ENCODE assay signal across 1 cellular context in genomic region chrX:64188901-64189300, GRCh38.
TF ChIP-seq lines count a peak whose summit lies in the region.

No MANE protein-coding gene starts in this region.

TF ChIP-seq in HepG2, 621 proteins besides CTCF, POLR2A, EP300 and RAD21 (continued from another document):
- TF ChIP-seq, protein P1, sequence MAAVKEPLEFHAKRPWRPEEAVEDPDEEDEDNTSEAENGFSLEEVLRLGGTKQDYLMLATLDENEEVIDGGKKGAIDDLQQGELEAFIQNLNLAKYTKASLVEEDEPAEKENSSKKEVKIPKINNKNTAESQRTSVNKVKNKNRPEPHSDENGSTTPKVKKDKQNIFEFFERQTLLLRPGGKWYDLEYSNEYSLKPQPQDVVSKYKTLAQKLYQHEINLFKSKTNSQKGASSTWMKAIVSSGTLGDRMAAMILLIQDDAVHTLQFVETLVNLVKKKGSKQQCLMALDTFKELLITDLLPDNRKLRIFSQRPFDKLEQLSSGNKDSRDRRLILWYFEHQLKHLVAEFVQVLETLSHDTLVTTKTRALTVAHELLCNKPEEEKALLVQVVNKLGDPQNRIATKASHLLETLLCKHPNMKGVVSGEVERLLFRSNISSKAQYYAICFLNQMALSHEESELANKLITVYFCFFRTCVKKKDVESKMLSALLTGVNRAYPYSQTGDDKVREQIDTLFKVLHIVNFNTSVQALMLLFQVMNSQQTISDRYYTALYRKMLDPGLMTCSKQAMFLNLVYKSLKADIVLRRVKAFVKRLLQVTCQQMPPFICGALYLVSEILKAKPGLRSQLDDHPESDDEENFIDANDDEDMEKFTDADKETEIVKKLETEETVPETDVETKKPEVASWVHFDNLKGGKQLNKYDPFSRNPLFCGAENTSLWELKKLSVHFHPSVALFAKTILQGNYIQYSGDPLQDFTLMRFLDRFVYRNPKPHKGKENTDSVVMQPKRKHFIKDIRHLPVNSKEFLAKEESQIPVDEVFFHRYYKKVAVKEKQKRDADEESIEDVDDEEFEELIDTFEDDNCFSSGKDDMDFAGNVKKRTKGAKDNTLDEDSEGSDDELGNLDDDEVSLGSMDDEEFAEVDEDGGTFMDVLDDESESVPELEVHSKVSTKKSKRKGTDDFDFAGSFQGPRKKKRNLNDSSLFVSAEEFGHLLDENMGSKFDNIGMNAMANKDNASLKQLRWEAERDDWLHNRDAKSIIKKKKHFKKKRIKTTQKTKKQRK (IDR thresholded peaks at IDR 0.05; ENCODE audit: low read length): no peak
- TF ChIP-seq NFAT5 (CRISPR knock-in tag; IDR thresholded peaks at IDR 0.05) (no peak), CBFB (CRISPR knock-in tag; IDR thresholded peaks at IDR 0.05) (no peak), FOSL1 (CRISPR knock-in tag; IDR thresholded peaks at IDR 0.05; ENCODE audit: borderline replicate concordance) (no peak), NFE2L1 (CRISPR knock-in tag; IDR thresholded peaks at IDR 0.05; ENCODE audit: borderline replicate concordance) (no peak), CCDC6 (CRISPR knock-in tag; IDR thresholded peaks at IDR 0.05) (no peak), HNF4A (CRISPR knock-in tag; IDR thresholded peaks at IDR 0.05) (peak; percentile 63), SOX5 (CRISPR knock-in tag; IDR thresholded peaks at IDR 0.05; ENCODE audit: borderline replicate concordance) (no peak), ZNF660 (CRISPR knock-in tag; IDR thresholded peaks at IDR 0.05; ENCODE audit: borderline replicate concordance, low read depth) (no peak), GZF1 (CRISPR knock-in tag; IDR thresholded peaks at IDR 0.05) (no peak), ZBTB42 (CRISPR knock-in tag; IDR thresholded peaks at IDR 0.05) (no peak), NFIC (IDR thresholded peaks at IDR 0.05; ENCODE audit: low read length) (no peak), ZBTB49 (CRISPR knock-in tag; IDR thresholded peaks at IDR 0.05; ENCODE audit: borderline replicate concordance) (no peak), SMAD9 (CRISPR knock-in tag; IDR thresholded peaks at IDR 0.05) (no peak), ZNF776 (CRISPR knock-in tag; IDR thresholded peaks at IDR 0.05) (no peak), SKIL (CRISPR knock-in tag; IDR thresholded peaks at IDR 0.05; ENCODE audit: borderline replicate concordance) (no peak), ZNF367 (CRISPR knock-in tag; IDR thresholded peaks at IDR 0.05; ENCODE audit: borderline replicate concordance) (no peak), ZFP36 (IDR thresholded peaks at IDR 0.05; ENCODE audit: borderline replicate concordance, low read depth, low read length, partially characterized antibody) (no peak)
- TF ChIP-seq, protein P2, sequence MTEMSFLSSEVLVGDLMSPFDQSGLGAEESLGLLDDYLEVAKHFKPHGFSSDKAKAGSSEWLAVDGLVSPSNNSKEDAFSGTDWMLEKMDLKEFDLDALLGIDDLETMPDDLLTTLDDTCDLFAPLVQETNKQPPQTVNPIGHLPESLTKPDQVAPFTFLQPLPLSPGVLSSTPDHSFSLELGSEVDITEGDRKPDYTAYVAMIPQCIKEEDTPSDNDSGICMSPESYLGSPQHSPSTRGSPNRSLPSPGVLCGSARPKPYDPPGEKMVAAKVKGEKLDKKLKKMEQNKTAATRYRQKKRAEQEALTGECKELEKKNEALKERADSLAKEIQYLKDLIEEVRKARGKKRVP (CRISPR knock-in tag; IDR thresholded peaks at IDR 0.05): no peak
- TF ChIP-seq, protein P3, sequence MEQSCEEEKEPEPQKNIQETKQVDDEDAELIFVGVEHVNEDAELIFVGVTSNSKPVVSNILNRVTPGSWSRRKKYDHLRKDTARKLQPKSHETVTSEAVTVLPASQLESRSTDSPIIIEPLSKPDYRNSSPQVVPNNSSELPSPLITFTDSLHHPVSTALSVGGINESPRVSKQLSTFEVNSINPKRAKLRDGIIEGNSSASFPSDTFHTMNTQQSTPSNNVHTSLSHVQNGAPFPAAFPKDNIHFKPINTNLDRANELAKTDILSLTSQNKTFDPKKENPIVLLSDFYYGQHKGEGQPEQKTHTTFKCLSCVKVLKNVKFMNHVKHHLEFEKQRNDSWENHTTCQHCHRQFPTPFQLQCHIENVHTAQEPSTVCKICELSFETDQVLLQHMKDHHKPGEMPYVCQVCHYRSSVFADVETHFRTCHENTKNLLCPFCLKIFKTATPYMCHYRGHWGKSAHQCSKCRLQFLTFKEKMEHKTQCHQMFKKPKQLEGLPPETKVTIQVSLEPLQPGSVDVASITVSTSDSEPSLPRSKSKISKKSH (CRISPR knock-in tag; IDR thresholded peaks at IDR 0.05; ENCODE audit: borderline replicate concordance): no peak
- TF ChIP-seq, protein P4, sequence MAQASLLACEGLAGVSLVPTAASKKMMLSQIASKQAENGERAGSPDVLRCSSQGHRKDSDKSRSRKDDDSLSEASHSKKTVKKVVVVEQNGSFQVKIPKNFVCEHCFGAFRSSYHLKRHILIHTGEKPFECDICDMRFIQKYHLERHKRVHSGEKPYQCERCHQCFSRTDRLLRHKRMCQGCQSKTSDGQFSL (CRISPR knock-in tag; IDR thresholded peaks at IDR 0.05): no peak
- TF ChIP-seq, protein P5, sequence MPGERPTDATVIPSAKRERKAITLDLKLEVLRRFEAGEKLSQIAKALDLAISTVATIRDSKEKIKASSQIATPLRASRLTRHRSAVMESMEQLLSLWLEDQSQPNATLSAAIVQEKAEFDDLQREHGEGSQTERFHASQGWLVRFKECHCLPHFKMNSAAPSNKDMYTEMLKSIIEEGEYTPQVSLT (CRISPR knock-in tag; IDR thresholded peaks at IDR 0.05; ENCODE audit: borderline replicate concordance, low read depth): no peak
- TF ChIP-seq, protein P6, sequence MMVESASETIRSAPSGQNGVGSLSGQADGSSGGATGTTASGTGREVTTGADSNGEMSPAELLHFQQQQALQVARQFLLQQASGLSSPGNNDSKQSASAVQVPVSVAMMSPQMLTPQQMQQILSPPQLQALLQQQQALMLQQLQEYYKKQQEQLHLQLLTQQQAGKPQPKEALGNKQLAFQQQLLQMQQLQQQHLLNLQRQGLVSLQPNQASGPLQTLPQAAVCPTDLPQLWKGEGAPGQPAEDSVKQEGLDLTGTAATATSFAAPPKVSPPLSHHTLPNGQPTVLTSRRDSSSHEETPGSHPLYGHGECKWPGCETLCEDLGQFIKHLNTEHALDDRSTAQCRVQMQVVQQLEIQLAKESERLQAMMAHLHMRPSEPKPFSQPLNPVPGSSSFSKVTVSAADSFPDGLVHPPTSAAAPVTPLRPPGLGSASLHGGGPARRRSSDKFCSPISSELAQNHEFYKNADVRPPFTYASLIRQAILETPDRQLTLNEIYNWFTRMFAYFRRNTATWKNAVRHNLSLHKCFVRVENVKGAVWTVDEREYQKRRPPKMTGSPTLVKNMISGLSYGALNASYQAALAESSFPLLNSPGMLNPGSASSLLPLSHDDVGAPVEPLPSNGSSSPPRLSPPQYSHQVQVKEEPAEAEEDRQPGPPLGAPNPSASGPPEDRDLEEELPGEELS (CRISPR knock-in tag; IDR thresholded peaks at IDR 0.05): peak; percentile 28; the same call in 1 of the 2 replicates
TF ChIP-seq in HepG2: peak in this region for 6.
